In genomic region chr11:111230122-111230465, GRCh38 we compare ENCODE assay signal across 9 cellular contexts. TPM values are rescaled to one million over a fixed set of nuclear protein-coding genes. Genes with fewer than 3 reads are reported as not detected.
DNase-seq lines count a peak whose midpoint lies in the region; ATAC-seq, FAIRE-seq and TF ChIP-seq lines count a peak whose summit lies in the region.
"Had no signal": no experiment of that assay in that cellular context is flagged by ENCODE, and none has a peak within 500 bp of the region (broad histone marks: within the 10 kb centered on the region; RNA-seq: fewer than 3 reads in every experiment).

No MANE protein-coding gene starts in this region.

- POLR2A ChIA-PET in endothelial cell of umbilical vein (lab: Charles Lee) = no interaction called here

- no peaks in the 10 kb centered on the region for H4K20me1 ChIP-seq in endothelial cell of umbilical vein (replicated peaks; ENCODE audit: control insufficient read depth, extremely low read depth, insufficient read depth, low read length)

- no peak overlapping the region for H3K4me2 ChIP-seq in endothelial cell of umbilical vein (ENCODE audit: insufficient read depth, low read length)

- H3K79me2 ChIP-seq in endothelial cell of umbilical vein (ENCODE audit: control insufficient read depth, insufficient read depth, low read length) = no peaks in the 10 kb centered on the region

- H3K36me3 ChIP-seq in endothelial cell of umbilical vein (ENCODE audit: control insufficient read depth in 2 of 2, extremely low read depth in 1 of 2, insufficient read depth in 2 of 2, low read length in 2 of 2) (no peaks in the 10 kb centered on the region), subcutaneous abdominal adipose tissue (ENCODE audit: control insufficient read depth in 5 of 5, insufficient read depth in 5 of 5, low read length in 5 of 5) (no peaks in the 10 kb centered on the region)

- TF ChIP-seq POLR2A in endothelial cell of umbilical vein (IDR thresholded peaks at IDR 0.05; ENCODE audit: low read depth, low read length) = no peak

- peak overlapping the region; percentile 68 for H3K4me3 Mint-ChIP-seq in activated CD4-positive, alpha-beta T cell treated with anti-CD3 and anti-CD28 coated beads, Interleukin-2, amount 10 ng/mL, durations not matched to agents 24 days and 14 days

- H3K9ac ChIP-seq in endothelial cell of umbilical vein (replicated peaks; ENCODE audit: extremely low read depth, insufficient read depth, low read length) (no peak overlapping the region), subcutaneous abdominal adipose tissue (ENCODE audit: low read length in 5 of 5) (peak overlapping the region in 2 of 5 donors; percentile 33 to 36)

- no peaks in the 10 kb centered on the region for H3K4me1 ChIP-seq in endothelial cell of umbilical vein (ENCODE audit: control insufficient read depth, extremely low read depth, insufficient read depth, low read length)
- H3K4me1 ChIP-seq in subcutaneous abdominal adipose tissue (ENCODE audit: control insufficient read depth in 5 of 5, insufficient read depth in 5 of 5, low read length in 5 of 5) = peaks cover 0 to 19% (median 13%) of the 10 kb centered on the region in 5 donors

- no TSS peak for BruUV-seq in endothelial cell of umbilical vein (replicated peaks; lab: Mats Ljungman, UMichigan)

- H3K4me1 Mint-ChIP-seq in activated CD4-positive, alpha-beta T cell treated with anti-CD3 and anti-CD28 coated beads, Interleukin-2, amount 10 ng/mL, durations not matched to agents 24 days and 14 days = peaks cover 18% of the 10 kb centered on the region

- no peak for DNase-seq in activated CD4-positive, alpha-beta T cell treated with anti-CD3 and anti-CD28 coated beads, Interleukin-2, amount 10 ng/mL, durations not matched to agents 24 days and 14 days
- no peak for DNase-seq in activated CD4-positive, alpha-beta T cell treated with anti-CD3 and anti-CD28 coated beads for 4 hours
- DNase-seq in endothelial cell of umbilical vein (ENCODE audit: low read depth, low spot score) (no peak), NCI-H128 (lab: John Stamatoyannopoulos, UW; ENCODE audit: unreplicated experiment) (no peak), epidermal melanocyte (ENCODE audit: insufficient read length, low spot score) (no peak), mucosa of gallbladder (ENCODE audit: low spot score) (no peak)

- peak overlapping the region; percentile 3 for H2AFZ ChIP-seq in endothelial cell of umbilical vein (ENCODE audit: low read depth, low read length)

- TF ChIP-seq CTCF in endothelial cell of umbilical vein (IDR thresholded peaks at IDR 0.05; ENCODE audit: extremely low read depth in 1 of 2, insufficient read depth in 1 of 2, low read depth in 1 of 2, low read length in 2 of 2) = no peak

- no peaks in the 10 kb centered on the region for H3K9me1 ChIP-seq in endothelial cell of umbilical vein (replicated peaks; ENCODE audit: control insufficient read depth, extremely low read depth, insufficient read depth, low read length)

- CTCF ChIA-PET in endothelial cell of umbilical vein (lab: Charles Lee) = interaction anchor here (0.6 to 5.9 kb wide), 19 partner anchors 13 to 855 kb away, joined by 3 to 69 read pairs (median 4); partner anchors contain the start of gene FDX1

- ATAC-seq in HG03378 (IDR thresholded peaks at IDR 0.05; ENCODE audit: unreplicated experiment) = peak; percentile 24

- H3K4me3 ChIP-seq in endothelial cell of umbilical vein (replicated peaks in 1 of 3; ENCODE audit: insufficient read depth in 1 of 3, low read depth in 1 of 3, low read length in 3 of 3) (no peak overlapping the region), subcutaneous abdominal adipose tissue (ENCODE audit: low read depth in 1 of 5, low read length in 5 of 5) (peak overlapping the region in 4 of 5 donors; percentile 55 to 82 (median 78))

- FAIRE-seq in endothelial cell of umbilical vein (lab: Jason Lieb, UNC) = no peak

- H3K27me3 ChIP-seq in endothelial cell of umbilical vein (ENCODE audit: control insufficient read depth in 2 of 2, insufficient read depth in 2 of 2, low read length in 2 of 2) = peaks cover 1 to 3% of the 10 kb centered on the region in 2 experiments
- no peaks in the 10 kb centered on the region for H3K27me3 ChIP-seq in subcutaneous abdominal adipose tissue (ENCODE audit: control insufficient read depth in 5 of 5, insufficient read depth in 4 of 5, low read length in 5 of 5)

- no peak overlapping the region for H3K27ac Mint-ChIP-seq in activated CD4-positive, alpha-beta T cell treated with anti-CD3 and anti-CD28 coated beads, Interleukin-2, amount 10 ng/mL, durations not matched to agents 24 days and 14 days

- no peaks in the 10 kb centered on the region for H3K9me3 ChIP-seq in endothelial cell of umbilical vein (replicated peaks; ENCODE audit: control insufficient read depth, insufficient read depth, low read length)
- H3K9me3 ChIP-seq in subcutaneous abdominal adipose tissue (ENCODE audit: control insufficient read depth in 5 of 5, low read length in 5 of 5) = peaks cover 0 to 2% (median 0%) of the 10 kb centered on the region in 5 donors

- dilution Hi-C loops in endothelial cell of umbilical vein (cut with MboI; ENCODE audit: extremely low pct_ligation_motif_present, low sequenced_read_pairs) = no loop called here

- intact Hi-C loops in activated CD4-positive, alpha-beta T cell treated with anti-CD3 and anti-CD28 coated beads, Interleukin-2, amount 10 ng/mL, durations not matched to agents 24 days and 14 days (cut with micrococcal nuclease) = loop anchor here (1.0 to 10.0 kb wide), 4 partner anchors 515 to 1029 kb away; partner anchors contain the start of gene ARHGAP20
- intact Hi-C loops in endothelial cell of umbilical vein (cut with micrococcal nuclease) = loop anchor here (1.0 to 10.0 kb wide), 10 partner anchors 217 to 1365 kb away; no protein-coding TSS in a partner anchor

- no peaks in the 10 kb centered on the region for H3K9me3 Mint-ChIP-seq in activated CD4-positive, alpha-beta T cell treated with anti-CD3 and anti-CD28 coated beads, Interleukin-2, amount 10 ng/mL, durations not matched to agents 24 days and 14 days

- H3K27ac ChIP-seq in endothelial cell of umbilical vein (ENCODE audit: insufficient read depth, low read depth, low read length) (no peak overlapping the region), subcutaneous abdominal adipose tissue (ENCODE audit: low read depth, low read length) (peak overlapping the region; percentile 85)

- H3K36me3 Mint-ChIP-seq in activated CD4-positive, alpha-beta T cell treated with anti-CD3 and anti-CD28 coated beads, Interleukin-2, amount 10 ng/mL, durations not matched to agents 24 days and 14 days (ENCODE audit: low read depth) = no peaks in the 10 kb centered on the region

- H3K27me3 Mint-ChIP-seq in activated CD4-positive, alpha-beta T cell treated with anti-CD3 and anti-CD28 coated beads, Interleukin-2, amount 10 ng/mL, durations not matched to agents 24 days and 14 days = peaks cover 26% of the 10 kb centered on the region

TF ChIP-seq in endothelial cell of umbilical vein, 7 proteins besides CTCF, POLR2A, EP300 and RAD21:
- no peak for TF ChIP-seq MAX (IDR thresholded peaks at IDR 0.05; ENCODE audit: insufficient read depth, insufficient read length)
- TF ChIP-seq EZH2 (IDR thresholded peaks at IDR 0.05; ENCODE audit: borderline replicate concordance, low read depth, low read length, severe bottlenecking) = no peak
- no peak for TF ChIP-seq FOS (IDR thresholded peaks at IDR 0.05; ENCODE audit: borderline replicate concordance, insufficient read depth, low read length)
- no peak for TF ChIP-seq MYC (IDR thresholded peaks at IDR 0.05; ENCODE audit: low read depth, low read length)
- no peak for TF ChIP-seq GATA2 (IDR thresholded peaks at IDR 0.05; ENCODE audit: insufficient read depth, insufficient read length, low read depth, low read length)
- no peak for TF ChIP-seq POLR2AphosphoS5 (IDR thresholded peaks at IDR 0.05; ENCODE audit: insufficient read depth, low read depth, low read length)
- no peak for TF ChIP-seq JUN (IDR thresholded peaks at IDR 0.05; ENCODE audit: borderline replicate concordance, insufficient read depth, insufficient read length, low read depth)

RNA-seq across cellular contexts. Expression of gene POU2AF2, which starts 15.4 kb away (rescaled TPM):
- 0.44 TPM in 1 of 2 replicates, not detected in the other for total RNA-seq in activated CD4-positive, alpha-beta T cell treated with anti-CD3 and anti-CD28 coated beads, Interleukin-2, amount 10 ng/mL, durations not matched to agents 24 days and 14 days
- not detected in 2 replicates for total RNA-seq in endothelial cell of umbilical vein
- polyA plus RNA-seq in endothelial cell of umbilical vein = not detected in 2 replicates
- polyA plus RNA-seq in endothelial cell of umbilical vein (2011; cell fraction: cytosol; rRNA removed) = not detected in 2 replicates
- polyA plus RNA-seq in endothelial cell of umbilical vein (2011; cell fraction: nucleus; rRNA removed) = not detected in 2 replicates
- not detected in 2 replicates for polyA plus RNA-seq in endothelial cell of umbilical vein (2012)
- not detected in 2 replicates for polyA minus RNA-seq in endothelial cell of umbilical vein
- polyA minus RNA-seq in endothelial cell of umbilical vein (2011; cell fraction: cytosol; rRNA and poly(A)+ RNA removed) = not detected
- polyA minus RNA-seq in endothelial cell of umbilical vein (2011; cell fraction: nucleus; rRNA and poly(A)+ RNA removed) = not detected in 2 replicates
- total RNA-seq in mucosa of gallbladder = 5.0 TPM
- polyA plus RNA-seq: AG04450 had no signal

Comparison
In these comparisons a context has a peak if more than half of its experiments do, and no peak if none do; other contexts are left out.
1. H3K4me3 ChIP-seq: peak in subcutaneous abdominal adipose tissue (4 of 5); none in endothelial cell of umbilical vein (0 of 3).